1 cellular context compared by ENCODE assay signal in genomic region chr12:117985182-117985581, GRCh38.
TF ChIP-seq lines count a peak whose summit lies in the region.

No MANE protein-coding gene starts in this region.

TF ChIP-seq in HCT116, 20 proteins besides CTCF, POLR2A, EP300 and RAD21:
- no peak for TF ChIP-seq MAX (IDR thresholded peaks at IDR 0.05)
- peak; percentile 19; the same call in 1 of the 2 replicates for TF ChIP-seq SP1 (IDR thresholded peaks at IDR 0.05; ENCODE audit: low read depth)
- TF ChIP-seq FOSL1 (IDR thresholded peaks at IDR 0.05; ENCODE audit: low read depth) = peak; percentile 57
- TF ChIP-seq CBX3 (IDR thresholded peaks at IDR 0.05; ENCODE audit: low read depth) = peak; percentile 43; the same call in 1 of the 2 replicates
- TF ChIP-seq JUND (IDR thresholded peaks at IDR 0.05) = peak; percentile 54; the same call in 1 of the 2 replicates
- TF ChIP-seq EZH2phosphoT487 (IDR thresholded peaks at IDR 0.05; ENCODE audit: borderline replicate concordance) = no peak
